Comparison of ENCODE assay signal across 10 cellular contexts in genomic region chr11:127627629-127628462, GRCh38.
A peak's percentile ranks its signal among the peaks of the same experiment; 100 is the strongest.
DNase-seq lines count a peak whose midpoint lies in the region; ATAC-seq and TF ChIP-seq lines count a peak whose summit lies in the region.
"Had no signal": no experiment of that assay in that cellular context is flagged by ENCODE, and none has a peak within 500 bp of the region (broad histone marks: within the 10 kb centered on the region; RNA-seq: fewer than 3 reads in every experiment).

No MANE protein-coding gene starts in this region.

- TF ChIP-seq CTCF in left lung (IDR thresholded peaks at IDR 0.05), result no peak

- no peak overlapping the region for H3K27ac ChIP-seq in left lung

- no peak overlapping the region for H3K4me3 ChIP-seq in left lung

- no peaks in the 10 kb centered on the region for H3K4me1 ChIP-seq in left lung

- intact Hi-C loops in left lung (cut with DNase I), result no loop called here

- H3K9me3 ChIP-seq in left lung, result no peaks in the 10 kb centered on the region

- ATAC-seq in left lung, result peak; percentile 82
- no peak for ATAC-seq in activated CD4-positive, CD25-positive, alpha-beta regulatory T cell treated with anti-CD3 and anti-CD28 coated beads, Interleukin-2, amount 50 U/mL, for 24 hours

- no peaks in the 10 kb centered on the region for H3K27me3 ChIP-seq in left lung

- in situ Hi-C loops in Caki2 (cut with HindIII; ENCODE audit: low pct_unique_long_range_greater_than_20kb, low sequenced_read_pairs), result no loop called here
- in situ Hi-C loops in ACHN (cut with HindIII; ENCODE audit: low pct_ligation_motif_present, low pct_unique_long_range_greater_than_20kb, low sequenced_read_pairs), result no loop called here

- no peaks in the 10 kb centered on the region for H3K36me3 ChIP-seq in left lung

- DNase-seq in Caki2 (ENCODE audit: low read depth) (peak; percentile 16), NCI-H1436 treated with DMSO at 0.1 percent for 48 hours (lab: John Stamatoyannopoulos, UW) (peak; percentile 90), RPMI7951 (ENCODE audit: low read depth) (peak; percentile 58), left lung (peak; percentile 35 to 65), NCI-H2171 treated with DMSO at 0.1 percent for 48 hours (lab: John Stamatoyannopoulos, UW) (no peak), SIG-M5 (lab: John Stamatoyannopoulos, UW) (no peak), ACHN (no peak)
- DNase-seq: activated CD8-positive, alpha-beta memory T cell treated with anti-CD3 and anti-CD28 coated beads, Interleukin-2, amount 50 U/mL, for 4 hours; GOT3 had no signal

Comparison
In these comparisons a context has a peak if more than half of its experiments do, and no peak if none do; other contexts are left out.
1. DNase-seq: peak in Caki2 (single experiment), NCI-H1436 treated with DMSO at 0.1 percent for 48 hours (single experiment), RPMI7951 (single experiment) and left lung (2 of 2); none in NCI-H2171 treated with DMSO at 0.1 percent for 48 hours (single experiment), SIG-M5 (single experiment) and ACHN (single experiment).